In the genomic region with DNA sequence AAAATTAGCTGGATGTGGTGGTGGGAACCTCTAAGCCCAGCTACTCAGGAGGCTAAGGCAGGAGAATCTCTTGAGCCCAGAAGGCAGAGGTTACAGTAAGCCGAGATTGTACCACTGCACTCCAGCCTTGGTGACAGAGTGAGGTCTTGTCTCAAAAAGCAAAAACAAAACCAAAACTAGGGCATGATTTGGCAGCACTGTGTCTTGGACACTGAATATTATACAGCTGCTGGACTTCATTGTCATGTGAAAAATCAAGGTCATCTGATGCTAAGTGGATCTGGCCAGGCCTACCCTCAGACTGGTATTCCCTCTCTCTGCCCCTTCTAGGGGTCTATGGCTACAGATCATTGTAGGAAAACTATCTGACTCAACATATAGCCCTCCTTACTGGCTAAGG, we compare ENCODE assay signal across 28 cellular contexts. TPM values are rescaled to one million over a fixed set of nuclear protein-coding genes. Genes with fewer than 3 reads are reported as not detected.
DNase-seq lines count a peak whose midpoint lies in the region; ATAC-seq, FAIRE-seq and TF ChIP-seq lines count a peak whose summit lies in the region.
"Had no signal": no experiment of that assay in that cellular context is flagged by ENCODE, and none has a peak within 500 bp of the region (broad histone marks: within the 10 kb centered on the region; RNA-seq: fewer than 3 reads in every experiment).

No MANE protein-coding gene starts in this region.

- no peaks in the 10 kb centered on the region for H4K20me1 ChIP-seq in GM12878 (ENCODE audit: control insufficient read depth, insufficient read depth)

- BruUV-seq in GM12878 (replicated peaks; lab: Mats Ljungman, UMichigan) (no TSS peak), Calu3 (replicated peaks; lab: Mats Ljungman, UMichigan) (no TSS peak)

- H3K9me3 ChIP-seq in GM12878 (replicated peaks; ENCODE audit: control insufficient read depth, insufficient read depth, low read length), result peaks cover 8% of the 10 kb centered on the region
- H3K9me3 ChIP-seq: thoracic aorta had no signal

- peak overlapping the region; percentile 93 for H3K27ac ChIP-seq in GM12878 (ENCODE audit: control insufficient read depth, insufficient read depth)
- H3K27ac ChIP-seq: breast epithelium, thoracic aorta had no signal

- H3K27me3 Mint-ChIP-seq in Calu3 (ENCODE audit: unreplicated experiment), result no peaks in the 10 kb centered on the region
- H3K27me3 Mint-ChIP-seq: activated CD4-positive, alpha-beta T cell treated with anti-CD3 and anti-CD28 coated beads for 36 hours; naive thymus-derived CD4-positive, alpha-beta T cell; T-cell had no signal

- no peaks in the 10 kb centered on the region for H3K36me3 ChIP-seq in GM12878 (ENCODE audit: control insufficient read depth in 2 of 2, insufficient read depth in 2 of 2, low read length in 1 of 2)
- H3K36me3 ChIP-seq: breast epithelium, MG63, thoracic aorta had no signal

- H3K27ac Mint-ChIP-seq in stimulated activated effector memory CD8-positive, alpha-beta T cell treated with anti-CD3 and anti-CD28 coated beads, Interleukin-12 subunit alpha, Interleukin-12 subunit beta, amount 100 ng/mL, for 72 hours, result peak overlapping the region; percentile 63
- H3K27ac Mint-ChIP-seq in Calu3 (ENCODE audit: unreplicated experiment), result no peak overlapping the region
- H3K27ac Mint-ChIP-seq: activated CD4-positive, alpha-beta T cell treated with anti-CD3 and anti-CD28 coated beads for 36 hours; activated T-cell treated with anti-CD3 and anti-CD28 coated beads, Interleukin-2, amount 50 U/mL, for 72 hours; CD8-positive, alpha-beta T cell; T-cell had no signal

- H3K4me2 ChIP-seq in GM12878 (ENCODE audit: control insufficient read depth, insufficient read depth), result peak overlapping the region; percentile 53

- no peak overlapping the region for H3K4me3 Mint-ChIP-seq in stimulated activated effector memory CD8-positive, alpha-beta T cell treated with anti-CD3 and anti-CD28 coated beads, Interleukin-12 subunit alpha, Interleukin-12 subunit beta, amount 100 ng/mL, for 72 hours
- H3K4me3 Mint-ChIP-seq in Calu3 (ENCODE audit: low read depth, unreplicated experiment), result no peak overlapping the region
- H3K4me3 Mint-ChIP-seq: activated CD4-positive, alpha-beta T cell treated with anti-CD3 and anti-CD28 coated beads for 36 hours; activated T-cell treated with anti-CD3 and anti-CD28 coated beads, Interleukin-2, amount 50 U/mL, for 72 hours; CD8-positive, alpha-beta T cell; T-cell had no signal

- H3K4me1 Mint-ChIP-seq in stimulated activated effector memory CD8-positive, alpha-beta T cell treated with anti-CD3 and anti-CD28 coated beads, Interleukin-12 subunit alpha, Interleukin-12 subunit beta, amount 100 ng/mL, for 72 hours, result peaks cover 22% of the 10 kb centered on the region
- H3K4me1 Mint-ChIP-seq in Calu3 (ENCODE audit: low read depth, unreplicated experiment), result no peaks in the 10 kb centered on the region

- no peaks in the 10 kb centered on the region for H3K79me2 ChIP-seq in GM12878 (ENCODE audit: control insufficient read depth, insufficient read depth, low read length)

- peak; percentile 39 for ATAC-seq in HG03280 (IDR thresholded peaks at IDR 0.05; ENCODE audit: unreplicated experiment)
- ATAC-seq in GM12878, result peak; percentile 60
- ATAC-seq in stimulated activated effector memory CD8-positive, alpha-beta T cell treated with anti-CD3 and anti-CD28 coated beads, Interleukin-12 subunit alpha, Interleukin-12 subunit beta, amount 100 ng/mL, for 72 hours, result no peak
- no peak for ATAC-seq in GM21576 (IDR thresholded peaks at IDR 0.05; ENCODE audit: unreplicated experiment)
- ATAC-seq: activated CD4-positive, alpha-beta T cell treated with anti-CD3 and anti-CD28 coated beads for 36 hours; CD8-positive, alpha-beta T cell; K562; naive thymus-derived CD4-positive, alpha-beta T cell; Panc1; T-cell had no signal

- CTCF ChIA-PET in GM12878 (lab: Yijun Ruan, JAX), result interaction anchor here (0.6 to 4.8 kb wide), 13 partner anchors 24 to 330 kb away, joined by 3 to 48 read pairs (median 5); no protein-coding TSS in a partner anchor
- CTCF ChIA-PET in Calu3 (lab: Charles Lee), result no interaction called here

- peak overlapping the region; percentile 33 for H2AFZ ChIP-seq in GM12878 (ENCODE audit: control insufficient read depth, low read depth, low read length)

- H3K4me3 ChIP-seq in GM12864 (ENCODE audit: low read depth, low read length), result peak overlapping the region; percentile 1; the same call in 1 of the 2 replicates
- 0 out of 2 replicates have a peak overlapping the region, but pooled peaks have one; percentile 24 for H3K4me3 ChIP-seq in GM12878
- H3K4me3 ChIP-seq: breast epithelium, K562, MG63, thoracic aorta had no signal

- no peak for TF ChIP-seq EP300 in GM12878 (IDR thresholded peaks at IDR 0.05; ENCODE audit: borderline replicate concordance in 1 of 2, control insufficient read depth in 1 of 2, low read depth in 2 of 2, low read length in 2 of 2)

- no peak for FAIRE-seq in GM12878 (lab: Jason Lieb, UNC)
- FAIRE-seq: K562, small intestine, TTC549 had no signal

- DNase-seq in GM12864 (ENCODE audit: low read depth) (no peak), GM12878 (ENCODE audit: low read depth, low spot score) (no peak), amniotic stem cell (lab: John Stamatoyannopoulos, UW) (no peak), Calu3 (no peak)
- DNase-seq in stimulated activated effector memory CD8-positive, alpha-beta T cell treated with anti-CD3 and anti-CD28 coated beads, Interleukin-12 subunit alpha, Interleukin-12 subunit beta, amount 100 ng/mL, for 72 hours (ENCODE audit: low spot score in 2 of 2), result no peak
- DNase-seq: activated CD4-positive, alpha-beta T cell treated with anti-CD3 and anti-CD28 coated beads for 36 hours; activated naive CD4-positive, alpha-beta T cell treated with Interleukin-2 at 50 U/mL for 16 hours; activated T-cell treated with anti-CD3 and anti-CD28 coated beads, Interleukin-2, amount 50 U/mL, for 72 hours; amygdala; CD8-positive, alpha-beta T cell; effector memory CD4-positive, alpha-beta T cell; foreskin melanocyte; mesenchymal stem cell; MG63; naive thymus-derived CD4-positive, alpha-beta T cell; NCI-H1417 treated with DMSO at 0.1 percent for 48 hours; NCI-H446; retina; small intestine; stimulated activated naive CD4-positive, alpha-beta T cell; T-cell had no signal

- 56% methylated on average over 1 of the region's 1 CpG for WGBS in GM12878 (ENCODE audit: insufficient coverage, insufficient replicate concordance, low lambda C conversion rate, missing lambda C conversion rate)

- no peak for TF ChIP-seq POLR2A in GM12878 (IDR thresholded peaks at IDR 0.05; ENCODE audit: low read depth, low read length)

- TF ChIP-seq RAD21 in GM12878 (IDR thresholded peaks at IDR 0.05; ENCODE audit: insufficient read depth, low read depth, low read length), result no peak

- TF ChIP-seq CTCF in GM12864 (IDR thresholded peaks at IDR 0.05; ENCODE audit: low read depth, low read length, missing control alignments), result no peak
- no peak for TF ChIP-seq CTCF in GM12878 (IDR thresholded peaks at IDR 0.05 in 2 of 3, conservative IDR thresholded peaks at IDR 0.05 in 1 of 3; ENCODE audit: control insufficient read depth in 2 of 3, extremely low read depth in 1 of 3, insufficient read depth in 1 of 3, low read depth in 3 of 3, low read length in 3 of 3)
- no peak for TF ChIP-seq CTCF in Calu3 (IDR thresholded peaks at IDR 0.05; ENCODE audit: unreplicated experiment)

- SMC1A ChIA-PET in GM12878 (lab: Charles Lee; ENCODE audit: uncharacterized antibody, unreplicated experiment), result interaction anchor here (0.6 to 9.9 kb wide), 25 partner anchors 10 to 329 kb away, joined by 3 to 193 read pairs (median 5); a partner anchor contains a TSS

- intact Hi-C loops in GM12878 (cut with micrococcal nuclease; ENCODE audit: unreplicated experiment) (no loop called here), Calu3 (cut with micrococcal nuclease; ENCODE audit: unreplicated experiment) (no loop called here)

- POLR2A ChIA-PET in GM12878 (lab: Charles Lee), result interaction anchor here (0.7 to 6.7 kb wide), 9 partner anchors 12 to 69 kb away, joined by 3 to 57 read pairs (median 3); no protein-coding TSS in a partner anchor

- peaks cover 57% of the 10 kb centered on the region for H3K4me1 ChIP-seq in GM12878 (ENCODE audit: control insufficient read depth, insufficient read depth, low read length)
- H3K4me1 ChIP-seq: breast epithelium had no signal

- RAD21 ChIA-PET in GM12878 (lab: Charles Lee; ENCODE audit: unreplicated experiment), result interaction anchor here (0.9 to 8.8 kb wide), 13 partner anchors 12 to 330 kb away, joined by 3 to 145 read pairs (median 10); a partner anchor contains a TSS

- H3K9me3 Mint-ChIP-seq in stimulated activated effector memory CD8-positive, alpha-beta T cell treated with anti-CD3 and anti-CD28 coated beads, Interleukin-12 subunit alpha, Interleukin-12 subunit beta, amount 100 ng/mL, for 72 hours, result peaks cover 5% of the 10 kb centered on the region
- H3K9me3 Mint-ChIP-seq in Calu3 (ENCODE audit: low read depth, unreplicated experiment), result peaks cover 5% of the 10 kb centered on the region

- peak overlapping the region; percentile 56 for H3K9ac ChIP-seq in GM12878 (ENCODE audit: control insufficient read depth, insufficient read depth, low read length)

- no peaks in the 10 kb centered on the region for H3K36me3 Mint-ChIP-seq in stimulated activated effector memory CD8-positive, alpha-beta T cell treated with anti-CD3 and anti-CD28 coated beads, Interleukin-12 subunit alpha, Interleukin-12 subunit beta, amount 100 ng/mL, for 72 hours
- H3K36me3 Mint-ChIP-seq in Calu3 (ENCODE audit: insufficient read depth, unreplicated experiment), result no peaks in the 10 kb centered on the region
- H3K36me3 Mint-ChIP-seq: CD8-positive, alpha-beta T cell had no signal

- in situ Hi-C loops in GM12878 (cut with MboI), result loop anchor here (25.0 kb wide), 1 partner anchor 844 kb away; no protein-coding TSS in a partner anchor

- no peaks in the 10 kb centered on the region for H3K27me3 ChIP-seq in GM12878 (replicated peaks in 1 of 2; ENCODE audit: control insufficient read depth in 2 of 2, insufficient read depth in 2 of 2, low read length in 1 of 2)
- H3K27me3 ChIP-seq: breast epithelium, MG63 had no signal

RNA-seq across cellular contexts. Expression of a gene that starts 55.2 kb away (rescaled TPM):
- total RNA-seq in GM12878 (2013; cell fraction: nucleolus; rRNA removed), result 47.5 and 49.3 TPM in 2 replicates
- total RNA-seq in GM12878 (2014; rRNA removed), result 32.5 and 37.3 TPM in 2 replicates
- total RNA-seq in GM12878 (2014; rRNA removed; fragmentation: Illumina TruSeq; extraction: Trizol), result 39.8 and 41.0 TPM in 2 replicates
- total RNA-seq in GM12878 (2021), result 97.0 and 101 TPM in 2 replicates
- 58.7 TPM for polyA plus RNA-seq in GM12878 (2011; ENCODE audit: low read depth)
- polyA plus RNA-seq in GM12878 (2011; rRNA removed), result 45.1 and 61.3 TPM in 2 replicates
- polyA plus RNA-seq in GM12878 (2011; cell fraction: cytosol; rRNA removed), result 39.0 and 43.6 TPM in 2 replicates
- 67.4 and 71.1 TPM in 2 replicates for polyA plus RNA-seq in GM12878 (2011; cell fraction: nucleus; rRNA removed)
- polyA plus RNA-seq in GM12878 (2012), result 74.7 and 85.0 TPM in 2 replicates
- polyA plus RNA-seq in GM12878 (2014; fragmentation: Illumina TruSeq; extraction: Trizol), result 107 TPM in 2 replicates
- 10 to 100 TPM; 55.6 to 95.2 TPM for polyA plus RNA-seq in GM12878 (2014; fragmentation: Nextera tagmentation; extraction: Ambion mirVana)
- 61.5 and 85.5 TPM in 2 replicates for polyA plus RNA-seq in GM12878 (2014; rRNA removed)
- polyA plus RNA-seq in GM12878 (2016; fragmentation: Nextera tagmentation; extraction: Ambion mirVana), result 100 to 1,000 TPM; 228 to 232 TPM
- 23.5 and 29.5 TPM in 2 replicates for polyA minus RNA-seq in GM12878 (2011; rRNA and poly(A)+ RNA removed)
- polyA minus RNA-seq in GM12878 (2011; cell fraction: cytosol; rRNA and poly(A)+ RNA removed), result 5.1 and 10.1 TPM in 2 replicates
- 46.3 and 56.4 TPM in 2 replicates for polyA minus RNA-seq in GM12878 (2011; cell fraction: nucleus; rRNA and poly(A)+ RNA removed)
- 43.5 TPM in 2 replicates for total RNA-seq in Calu3 (2022)

RNA-seq across cellular contexts. Expression of a gene that starts 55.2 kb away (rescaled TPM):
- 279 and 285 TPM in 2 replicates for total RNA-seq in GM12878 (2013; cell fraction: nucleolus; rRNA removed)
- total RNA-seq in GM12878 (2014; rRNA removed), result 17.5 and 22.0 TPM in 2 replicates
- 21.4 and 25.7 TPM in 2 replicates for total RNA-seq in GM12878 (2014; rRNA removed; fragmentation: Illumina TruSeq; extraction: Trizol)
- 20.6 and 20.9 TPM in 2 replicates for total RNA-seq in GM12878 (2021)
- 3.3 TPM for polyA plus RNA-seq in GM12878 (2011; ENCODE audit: low read depth)
- polyA plus RNA-seq in GM12878 (2011; rRNA removed), result 19.7 and 34.3 TPM in 2 replicates
- 6.1 and 9.4 TPM in 2 replicates for polyA plus RNA-seq in GM12878 (2011; cell fraction: cytosol; rRNA removed)
- 19.8 and 25.4 TPM in 2 replicates for polyA plus RNA-seq in GM12878 (2011; cell fraction: nucleus; rRNA removed)
- 6.0 and 8.3 TPM in 2 replicates for polyA plus RNA-seq in GM12878 (2012)
- 14.7 and 18.7 TPM in 2 replicates for polyA plus RNA-seq in GM12878 (2014; fragmentation: Illumina TruSeq; extraction: Trizol)
- polyA plus RNA-seq in GM12878 (2014; fragmentation: Nextera tagmentation; extraction: Ambion mirVana), result 1 to 10 TPM; 3.3 to 4.7 TPM
- polyA plus RNA-seq in GM12878 (2014; rRNA removed), result 7.8 and 9.2 TPM in 2 replicates
- 1 to 10 TPM; 6.9 to 8.1 TPM for polyA plus RNA-seq in GM12878 (2016; fragmentation: Nextera tagmentation; extraction: Ambion mirVana)
- 39.7 and 42.4 TPM in 2 replicates for polyA minus RNA-seq in GM12878 (2011; rRNA and poly(A)+ RNA removed)
- 12.6 and 15.2 TPM in 2 replicates for polyA minus RNA-seq in GM12878 (2011; cell fraction: cytosol; rRNA and poly(A)+ RNA removed)
- polyA minus RNA-seq in GM12878 (2011; cell fraction: nucleus; rRNA and poly(A)+ RNA removed), result 58.9 and 71.1 TPM in 2 replicates
- 15.8 and 15.9 TPM in 2 replicates for total RNA-seq in Calu3 (2022)

Comparison
In these comparisons a context has a peak if more than half of its experiments do, and no peak if none do; other contexts are left out.
1. ATAC-seq: peak in HG03280 (single experiment) and GM12878 (single experiment); none in stimulated activated effector memory CD8-positive, alpha-beta T cell treated with anti-CD3 and anti-CD28 coated beads, Interleukin-12 subunit alpha, Interleukin-12 subunit beta, amount 100 ng/mL, for 72 hours (single experiment) and GM21576 (single experiment).